21 cellular contexts compared by ENCODE assay signal in the genomic region with DNA sequence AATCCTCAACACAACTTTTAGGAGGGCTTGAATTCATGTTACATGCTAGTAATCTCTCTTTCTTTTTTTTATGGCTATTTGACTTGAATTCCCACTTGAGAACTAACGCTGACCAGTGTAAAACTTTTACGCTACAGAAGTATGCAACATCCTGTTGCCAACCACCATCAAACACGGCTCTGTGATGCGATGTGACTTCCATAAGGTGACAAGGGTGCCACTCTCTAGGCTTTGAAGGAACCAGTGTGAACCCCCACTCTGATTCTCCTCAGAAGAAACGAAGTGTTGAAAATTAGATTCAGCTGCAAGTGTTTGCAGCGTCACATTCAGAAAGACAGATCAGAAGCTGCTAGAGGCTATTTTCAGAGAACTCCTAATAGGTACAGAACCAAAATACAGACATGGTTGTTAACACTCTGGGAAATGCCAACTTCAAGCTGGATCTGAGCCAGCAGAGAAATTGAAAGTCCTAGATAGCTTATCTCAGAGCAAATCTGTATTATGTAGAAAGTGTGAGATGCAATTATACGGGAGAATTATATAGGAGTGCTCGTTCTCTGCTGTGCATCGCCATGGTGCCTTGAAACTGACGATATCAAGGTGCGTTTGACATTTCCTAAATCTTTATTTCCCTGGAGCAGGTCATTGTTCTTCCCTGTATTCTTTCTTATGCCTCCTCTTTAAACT.
"Had no signal": no experiment of that assay in that cellular context is flagged by ENCODE, and none has a peak within 500 bp of the region (broad histone marks: within the 10 kb centered on the region; RNA-seq: fewer than 3 reads in every experiment).

No MANE protein-coding gene starts in this region.

- ATAC-seq: activated CD8-positive, alpha-beta T cell treated with anti-CD3 and anti-CD28 coated beads, Interleukin-2, amount 10 ng/mL, durations not matched to agents 7 days and 5 days; HepG2; WTC11 had no signal

- H3K27me3 ChIP-seq: adrenal gland had no signal

- H3K36me3 ChIP-seq: adrenal gland had no signal

- FAIRE-seq: bronchial epithelial cell, HepG2, RCC 7860 had no signal

- H3K27ac ChIP-seq: adrenal gland had no signal

- DNase-seq: activated CD4-positive, alpha-beta T cell treated with anti-CD3 and anti-CD28 coated beads for 48 hours; activated CD4-positive, alpha-beta T cell treated with anti-CD3 and anti-CD28 coated beads, Interleukin-2, amount 50 U/mL, for 4 hours; activated CD4-positive, CD25-positive, alpha-beta regulatory T cell treated with anti-CD3 and anti-CD28 coated beads, Interleukin-2, amount 50 U/mL, for 72 hours; activated CD8-positive, alpha-beta memory T cell treated with anti-CD3 and anti-CD28 coated beads, Interleukin-2, amount 50 U/mL, for 48 hours; activated CD8-positive, alpha-beta T cell treated with anti-CD3 and anti-CD28 coated beads, Interleukin-2, amount 10 ng/mL, durations not matched to agents 7 days and 5 days; activated naive CD4-positive, alpha-beta T cell treated with anti-CD3 and anti-CD28 coated beads, Interleukin-2, amount 50 U/mL, for 16 hours; activated naive CD8-positive, alpha-beta T cell treated with anti-CD3 and anti-CD28 coated beads, Interleukin-2, amount 10 ng/mL, durations not matched to agents 7 days and 5 days; activated T-cell treated with anti-CD3 and anti-CD28 coated beads, Interleukin-2, amount 50 U/mL, for 1 hour; adrenal gland; aorta; MM.1S; NCI-H146; NCI-H187 treated with DMSO at 0.1 percent for 48 hours; NCI-H2081 treated with DMSO at 0.1 percent for 48 hours; NCI-H446; NCI-H524; SHP77 treated with DMSO at 0.1 percent for 48 hours had no signal

- H3K4me3 ChIP-seq: adrenal gland had no signal
